In the genomic region with DNA sequence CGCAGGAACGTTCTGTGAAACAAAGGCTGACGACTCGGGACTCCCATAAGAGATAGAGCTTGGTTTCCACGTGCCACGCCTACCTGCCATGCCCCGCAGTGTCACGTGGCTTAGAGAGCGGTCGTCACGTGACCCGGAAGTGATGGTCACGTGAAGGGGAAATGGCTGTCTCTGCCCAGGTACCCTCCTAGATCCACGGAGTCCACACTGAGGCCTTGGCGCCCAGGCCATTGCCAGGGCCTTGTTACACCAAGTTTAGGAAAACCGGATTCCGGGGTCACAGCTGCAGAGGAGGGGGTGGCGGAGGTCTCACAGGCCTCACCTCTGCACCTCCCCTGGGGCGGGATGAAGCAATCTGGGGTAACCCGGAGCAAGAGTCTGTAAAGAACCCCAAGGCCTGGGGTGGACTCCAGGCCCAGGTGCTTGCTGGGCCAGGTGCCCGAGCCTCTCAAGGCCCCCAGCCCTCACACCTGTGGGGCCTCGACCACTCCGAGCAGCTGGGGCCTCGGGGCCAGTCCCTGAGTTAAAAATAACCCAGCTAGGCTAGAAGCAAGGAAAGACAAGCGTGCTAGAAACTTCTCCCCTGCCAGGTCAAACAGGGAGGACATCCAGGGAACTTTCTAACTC, we compare ENCODE assay signal across 17 cellular contexts.
"Had no signal": no experiment of that assay in that cellular context is flagged by ENCODE, and none has a peak within 500 bp of the region (broad histone marks: within the 10 kb centered on the region; RNA-seq: fewer than 3 reads in every experiment).

No MANE protein-coding gene starts in this region.

- H3K36me3 Mint-ChIP-seq: activated naive CD4-positive, alpha-beta T cell treated with anti-CD3 and anti-CD28 coated beads, Interleukin-2, amount 10 ng/mL, durations not matched to agents 7 days and 5 days; memory B cell; natural killer cell treated with Interleukin-12 subunit alpha and Interleukin-12 subunit beta and Interleukin-15 and Interleukin-18, amount 100 ng/mL, for 72 hours; stimulated activated naive B cell treated with anti-CD40 and anti-IgM and Interleukin-4, amounts not matched to agents 10 μg/mL and 1 μg/mL and 100 μg/mL, for 72 hours; T-cell had no signal

- H3K4me3 Mint-ChIP-seq: activated naive CD4-positive, alpha-beta T cell treated with anti-CD3 and anti-CD28 coated beads, Interleukin-2, amount 10 ng/mL, durations not matched to agents 7 days and 5 days; activated T-cell treated with anti-CD3 and anti-CD28 coated beads, Interleukin-2, amount 50 U/mL, for 72 hours; memory B cell; natural killer cell treated with Interleukin-12 subunit alpha and Interleukin-12 subunit beta and Interleukin-15 and Interleukin-18, amount 100 ng/mL, for 72 hours; stimulated activated naive B cell treated with anti-CD40 and anti-IgM and Interleukin-4, amounts not matched to agents 10 μg/mL and 1 μg/mL and 100 μg/mL, for 72 hours; T-cell; T-helper 2 cell treated with Interferon-gamma antibody and Interleukin-4, amounts not matched to agents 5 μg/mL and 100 μg/mL, for 36 hours had no signal

- H3K4me1 Mint-ChIP-seq: memory B cell had no signal

- H3K27me3 Mint-ChIP-seq: natural killer cell treated with Interleukin-12 subunit alpha and Interleukin-12 subunit beta and Interleukin-15 and Interleukin-18, amount 100 ng/mL, for 72 hours; stimulated activated naive B cell treated with anti-CD40 and anti-IgM and Interleukin-4, amounts not matched to agents 10 μg/mL and 1 μg/mL and 100 μg/mL, for 72 hours had no signal

- FAIRE-seq: keratinocyte, small intestine had no signal

- H3K9me3 Mint-ChIP-seq: activated naive CD4-positive, alpha-beta T cell treated with anti-CD3 and anti-CD28 coated beads, Interleukin-2, amount 10 ng/mL, durations not matched to agents 7 days and 5 days; activated T-cell treated with anti-CD3 and anti-CD28 coated beads, Interleukin-2, amount 50 U/mL, for 72 hours; memory B cell; natural killer cell treated with Interleukin-12 subunit alpha and Interleukin-12 subunit beta and Interleukin-15 and Interleukin-18, amount 100 ng/mL, for 72 hours; T-cell; T-helper 2 cell treated with Interferon-gamma antibody and Interleukin-4, amounts not matched to agents 5 μg/mL and 100 μg/mL, for 36 hours had no signal

- H3K27ac Mint-ChIP-seq: activated naive CD4-positive, alpha-beta T cell treated with anti-CD3 and anti-CD28 coated beads, Interleukin-2, amount 10 ng/mL, durations not matched to agents 7 days and 5 days; activated T-cell treated with anti-CD3 and anti-CD28 coated beads, Interleukin-2, amount 50 U/mL, for 72 hours; memory B cell; natural killer cell treated with Interleukin-12 subunit alpha and Interleukin-12 subunit beta and Interleukin-15 and Interleukin-18, amount 100 ng/mL, for 72 hours; stimulated activated naive B cell treated with anti-CD40 and anti-IgM and Interleukin-4, amounts not matched to agents 10 μg/mL and 1 μg/mL and 100 μg/mL, for 72 hours; T-cell had no signal

- DNase-seq: activated effector memory CD4-positive, alpha-beta T cell treated with anti-CD3 and anti-CD28 coated beads, Interleukin-2, amount 50 U/mL, for 16 hours; activated T-cell treated with anti-CD3 and anti-CD28 coated beads, Interleukin-2, amount 50 U/mL, for 72 hours; cerebellar nuclear complex; cortex of kidney; left colon; small intestine; stimulated activated CD4-positive, alpha-beta T cell treated with anti-CD3 and anti-CD28 coated beads, Interleukin-15, amount 100 ng/mL, for 24 hours; trophoblast cell had no signal

- H3K27ac ChIP-seq: epithelial cell of prostate, VCaP had no signal
